In the genomic region with DNA sequence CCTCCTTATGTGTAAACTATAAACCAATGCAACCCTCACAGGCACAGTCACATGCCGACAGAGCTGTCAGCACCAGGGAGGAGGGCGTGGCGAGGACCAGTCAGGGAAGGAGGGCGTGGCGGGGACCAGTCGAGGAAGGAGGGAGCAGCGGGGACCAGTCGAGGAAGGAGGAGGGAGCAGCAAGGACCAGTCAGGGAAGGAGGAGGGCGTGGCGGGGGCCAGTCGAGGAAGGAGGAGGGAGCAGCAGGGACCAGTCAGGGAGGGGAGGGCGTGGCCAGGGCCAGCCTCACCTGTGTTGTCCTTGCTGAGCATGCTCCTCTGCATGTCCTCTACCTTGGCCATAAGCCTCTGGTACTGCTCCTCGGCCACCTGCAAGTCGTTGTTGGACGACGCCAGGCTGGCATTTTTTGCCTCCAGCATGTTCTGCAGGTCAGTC, we compare ENCODE assay signal across 20 cellular contexts. TPM values are rescaled to one million over a fixed set of nuclear protein-coding genes. Genes with fewer than 3 reads are reported as not detected.
DNase-seq lines count a peak whose midpoint lies in the region; ATAC-seq and TF ChIP-seq lines count a peak whose summit lies in the region.
"Had no signal": no experiment of that assay in that cellular context is flagged by ENCODE, and none has a peak within 500 bp of the region (broad histone marks: within the 10 kb centered on the region; RNA-seq: fewer than 3 reads in every experiment).

No MANE protein-coding gene starts in this region.

- no peak for TF ChIP-seq CTCF in mucosa of descending colon (IDR thresholded peaks at IDR 0.05)

- H3K9ac ChIP-seq in GM23248, result peak overlapping the region; percentile 39; the same call in 1 of the 2 replicates

- H4K20me1 ChIP-seq in GM23248 (ENCODE audit: insufficient read depth), result peaks cover 4% of the 10 kb centered on the region; the same call in 1 of the 2 replicates

- H3K9me3 Mint-ChIP-seq in stimulated activated naive CD8-positive, alpha-beta T cell treated with anti-CD3 and anti-CD28 coated beads, Interleukin-15, amount 100 ng/mL, for 72 hours, result no peaks in the 10 kb centered on the region
- H3K9me3 Mint-ChIP-seq: activated naive CD4-positive, alpha-beta T cell treated with anti-CD3 and anti-CD28 coated beads, Interleukin-2, amount 50 U/mL, for 72 hours; activated T-cell treated with anti-CD3 and anti-CD28 coated beads, Interleukin-2, amount 50 U/mL, for 4 hours; naive B cell had no signal

- H3K36me3 ChIP-seq in GM23248 (ENCODE audit: low read depth) (peaks cover 57% of the 10 kb centered on the region), mucosa of descending colon (ENCODE audit: low read depth) (peaks cover 21% of the 10 kb centered on the region)

- H2AFZ ChIP-seq in GM23248, result no peak overlapping the region

- in situ Hi-C loops in GM23248 (cut with MboI), result no loop called here

- ATAC-seq in mucosa of descending colon, result peak; percentile 97
- ATAC-seq in stimulated activated naive CD8-positive, alpha-beta T cell treated with anti-CD3 and anti-CD28 coated beads, Interleukin-15, amount 100 ng/mL, for 72 hours, result no peak
- ATAC-seq: activated T-cell treated with anti-CD3 and anti-CD28 coated beads, Interleukin-2, amount 50 U/mL, for 4 hours; Panc1 had no signal

- H3K4me3 ChIP-seq in GM23248 (no peak overlapping the region), mucosa of descending colon (no peak overlapping the region)
- H3K4me3 ChIP-seq: left ventricle myocardium inferior, thyroid gland had no signal

- WGBS in GM23248 (ENCODE audit: low coverage in 1 of 2, low lambda C conversion rate in 2 of 2, missing lambda C conversion rate in 2 of 2), 2 experiments, result 57 to 65% methylated on average over 8 to 16 of the region's 16 CpGs

- peak overlapping the region in 1 of 2 donors; percentile 63 for H3K27ac Mint-ChIP-seq in stimulated activated naive CD8-positive, alpha-beta T cell treated with anti-CD3 and anti-CD28 coated beads, Interleukin-15, amount 100 ng/mL, for 72 hours
- H3K27ac Mint-ChIP-seq: naive B cell had no signal

- DNase-seq in GM23248, result peak; percentile 36
- DNase-seq in NCI-H2196 treated with DMSO at 0.1 percent for 48 hours (lab: John Stamatoyannopoulos, UW; ENCODE audit: unreplicated experiment), result peak; percentile 32
- peak; percentile 64 for DNase-seq in epithelial cell of prostate (ENCODE audit: low read depth, low spot score)
- DNase-seq in mucosa of descending colon, result peak; percentile 76 to 87 (median 85)
- no peak for DNase-seq in stimulated activated naive CD8-positive, alpha-beta T cell treated with anti-CD3 and anti-CD28 coated beads, Interleukin-15, amount 100 ng/mL, for 72 hours
- DNase-seq in NCI-H146 treated with DMSO at 0.1 percent for 48 hours (lab: John Stamatoyannopoulos, UW; ENCODE audit: unreplicated experiment), result no peak
- no peak for DNase-seq in OCI-M2 (lab: John Stamatoyannopoulos, UW; ENCODE audit: unreplicated experiment)
- no peak for DNase-seq in medulla oblongata (ENCODE audit: extremely low spot score)
- DNase-seq: activated CD4-positive, alpha-beta T cell treated with anti-CD3 and anti-CD28 coated beads, Interleukin-2, amount 50 U/mL, for 4 hours; activated T-cell treated with anti-CD3 and anti-CD28 coated beads, Interleukin-2, amount 50 U/mL, for 4 hours; AML-193; GF-D8; hypothalamus; IMR-90; naive B cell; NCI-H774; thyroid gland had no signal

- peaks cover 90% of the 10 kb centered on the region for H3K79me2 ChIP-seq in GM23248 (ENCODE audit: insufficient read depth)

- H3K27ac ChIP-seq in GM23248, result peak overlapping the region; percentile 55
- H3K27ac ChIP-seq in epithelial cell of prostate, result no peak overlapping the region
- H3K27ac ChIP-seq: left ventricle myocardium inferior, thyroid gland had no signal

- intact Hi-C loops in mucosa of descending colon (cut with DNase I, micrococcal nuclease), result no loop called here

- H3K9me3 ChIP-seq in GM23248 (ENCODE audit: low read depth) (no peaks in the 10 kb centered on the region), mucosa of descending colon (no peaks in the 10 kb centered on the region)
- H3K9me3 ChIP-seq: left ventricle myocardium inferior, thyroid gland had no signal

- no peak overlapping the region for H3K4me3 Mint-ChIP-seq in stimulated activated naive CD8-positive, alpha-beta T cell treated with anti-CD3 and anti-CD28 coated beads, Interleukin-15, amount 100 ng/mL, for 72 hours
- H3K4me3 Mint-ChIP-seq: activated T-cell treated with anti-CD3 and anti-CD28 coated beads, Interleukin-2, amount 50 U/mL, for 4 hours; naive B cell had no signal

- no peaks in the 10 kb centered on the region for H3K27me3 ChIP-seq in GM23248 (replicated peaks; ENCODE audit: insufficient read depth)
- H3K27me3 ChIP-seq: thyroid gland had no signal

- H3F3A ChIP-seq in GM23248 (ENCODE audit: insufficient read depth), result peaks cover 24% of the 10 kb centered on the region

- H3K4me1 Mint-ChIP-seq in stimulated activated naive CD8-positive, alpha-beta T cell treated with anti-CD3 and anti-CD28 coated beads, Interleukin-15, amount 100 ng/mL, for 72 hours, result peaks cover 35% of the 10 kb centered on the region

- no peaks in the 10 kb centered on the region for H3K27me3 Mint-ChIP-seq in stimulated activated naive CD8-positive, alpha-beta T cell treated with anti-CD3 and anti-CD28 coated beads, Interleukin-15, amount 100 ng/mL, for 72 hours
- H3K27me3 Mint-ChIP-seq: naive B cell had no signal

- H3K9me2 ChIP-seq in GM23248 (ENCODE audit: insufficient read depth), result no peaks in the 10 kb centered on the region

- H3K4me2 ChIP-seq in GM23248 (ENCODE audit: unreplicated experiment), result no peak overlapping the region

- peaks cover 9% of the 10 kb centered on the region; the same call in 1 of the 2 replicates for H3K4me1 ChIP-seq in GM23248 (ENCODE audit: insufficient read depth)
- H3K4me1 ChIP-seq in mucosa of descending colon (ENCODE audit: low read depth), result no peaks in the 10 kb centered on the region
- H3K4me1 ChIP-seq: thyroid gland had no signal

RNA-seq across cellular contexts. Expression of a gene that starts 24.2 kb away (rescaled TPM):
- 80.3 and 118 TPM in 2 replicates for total RNA-seq in GM23248 (2014; rRNA removed; shearing (Covaris generic))
- polyA plus RNA-seq in GM23248 (2016; fragmentation: Nextera tagmentation; extraction: Ambion mirVana), result 37.5 and 38.1 TPM in 2 replicates
- 10 to 100 TPM; 71.6 to 91.0 (median 89.6) TPM for total RNA-seq in mucosa of descending colon

RNA-seq across cellular contexts. Expression of a gene that starts 42.8 kb away (rescaled TPM):
- total RNA-seq in GM23248 (2014; rRNA removed; shearing (Covaris generic)), result 69.6 and 83.3 TPM in 2 replicates
- polyA plus RNA-seq in GM23248 (2016; fragmentation: Nextera tagmentation; extraction: Ambion mirVana), result 48.3 and 49.4 TPM in 2 replicates
- total RNA-seq in mucosa of descending colon, result 10 to 100 TPM; 48.3 to 60.7 (median 52.5) TPM

Comparison
In these comparisons a context has a peak if more than half of its experiments do, and no peak if none do; other contexts are left out.
1. DNase-seq: peak in GM23248 (single experiment), NCI-H2196 treated with DMSO at 0.1 percent for 48 hours (single experiment), epithelial cell of prostate (single experiment) and mucosa of descending colon (3 of 3); none in stimulated activated naive CD8-positive, alpha-beta T cell treated with anti-CD3 and anti-CD28 coated beads, Interleukin-15, amount 100 ng/mL, for 72 hours (0 of 2), NCI-H146 treated with DMSO at 0.1 percent for 48 hours (single experiment), OCI-M2 (single experiment) and medulla oblongata (single experiment).